ENCODE assay signal across 8 cellular contexts in genomic region chr19:38264486-38265212, GRCh38. TPM values are rescaled to one million over a fixed set of nuclear protein-coding genes. Genes with fewer than 3 reads are reported as not detected.
DNase-seq lines count a peak whose midpoint lies in the region; ATAC-seq lines count a peak whose summit lies in the region.

TSS of gene SPINT2 (plus strand) at chr19:38264573. CDS start at chr19:38264893, 320 bp downstream.

- intact Hi-C loops in left cardiac atrium (cut with DNase I), result no loop called here

- DNase-seq in stimulated activated CD4-positive, alpha-beta T cell treated with anti-CD3 and anti-CD28 coated beads, Interleukin-15, amount 100 ng/mL, for 24 hours, result peak; percentile 52
- DNase-seq in stimulated activated CD4-positive, alpha-beta T cell treated with anti-CD3 and anti-CD28 coated beads, Interleukin-1b, Interleukin-23, amount 100 ng/mL, for 48 hours, result no peak
- DNase-seq in NCI-H2227 treated with DMSO at 0.1 percent for 48 hours (lab: John Stamatoyannopoulos, UW), result peak; percentile 98
- peak; percentile 73 for DNase-seq in activated naive CD8-positive, alpha-beta T cell treated with anti-CD3 and anti-CD28 coated beads for 36 hours
- DNase-seq in left cardiac atrium, result peak; percentile 45
- peak; percentile 88 for DNase-seq in retina
- DNase-seq in NCI-H446 treated with DMSO at 0.1 percent for 48 hours (lab: John Stamatoyannopoulos, UW), result no peak
- DNase-seq in A172 (ENCODE audit: low spot score), result no peak

- peaks cover 1% of the 10 kb centered on the region for H3K9me3 Mint-ChIP-seq in activated naive CD8-positive, alpha-beta T cell treated with anti-CD3 and anti-CD28 coated beads for 36 hours

- peak; percentile 55 to 62 for ATAC-seq in left cardiac atrium

- peaks cover 32% of the 10 kb centered on the region for H3K4me1 Mint-ChIP-seq in activated naive CD8-positive, alpha-beta T cell treated with anti-CD3 and anti-CD28 coated beads for 36 hours

- peaks cover 2% of the 10 kb centered on the region for H3K36me3 Mint-ChIP-seq in activated naive CD8-positive, alpha-beta T cell treated with anti-CD3 and anti-CD28 coated beads for 36 hours

- no peaks in the 10 kb centered on the region for H3K27me3 Mint-ChIP-seq in activated naive CD8-positive, alpha-beta T cell treated with anti-CD3 and anti-CD28 coated beads for 36 hours

- peak within 1 kb of the TSS; percentile 88 for H3K4me3 Mint-ChIP-seq in activated naive CD8-positive, alpha-beta T cell treated with anti-CD3 and anti-CD28 coated beads for 36 hours

- peak within 1 kb of the TSS; percentile 92 for H3K27ac Mint-ChIP-seq in activated naive CD8-positive, alpha-beta T cell treated with anti-CD3 and anti-CD28 coated beads for 36 hours

RNA-seq across cellular contexts. Expression of gene SPINT2, which starts in this region (rescaled TPM):
- 10 to 100 TPM; 28.2 to 31.7 TPM for total RNA-seq in activated naive CD8-positive, alpha-beta T cell treated with anti-CD3 and anti-CD28 coated beads for 36 hours
- total RNA-seq in left cardiac atrium, result 10 to 100 TPM in 1 of 2 donors, 1 to 10 TPM in 1; 8.6 to 13.6 TPM
- 0.41 and 0.60 TPM in 2 replicates for total RNA-seq in A172 (2014; rRNA removed; shearing (Covaris generic))

Comparison
In these comparisons a context has a peak if more than half of its experiments do, and no peak if none do; other contexts are left out.
1. DNase-seq: peak in stimulated activated CD4-positive, alpha-beta T cell treated with anti-CD3 and anti-CD28 coated beads, Interleukin-15, amount 100 ng/mL, for 24 hours (single experiment), NCI-H2227 treated with DMSO at 0.1 percent for 48 hours (single experiment), activated naive CD8-positive, alpha-beta T cell treated with anti-CD3 and anti-CD28 coated beads for 36 hours (single experiment), left cardiac atrium (single experiment) and retina (single experiment); none in stimulated activated CD4-positive, alpha-beta T cell treated with anti-CD3 and anti-CD28 coated beads, Interleukin-1b, Interleukin-23, amount 100 ng/mL, for 48 hours (single experiment), NCI-H446 treated with DMSO at 0.1 percent for 48 hours (single experiment) and A172 (single experiment).